Comparison of ENCODE assay signal across 8 cellular contexts in the genomic region with DNA sequence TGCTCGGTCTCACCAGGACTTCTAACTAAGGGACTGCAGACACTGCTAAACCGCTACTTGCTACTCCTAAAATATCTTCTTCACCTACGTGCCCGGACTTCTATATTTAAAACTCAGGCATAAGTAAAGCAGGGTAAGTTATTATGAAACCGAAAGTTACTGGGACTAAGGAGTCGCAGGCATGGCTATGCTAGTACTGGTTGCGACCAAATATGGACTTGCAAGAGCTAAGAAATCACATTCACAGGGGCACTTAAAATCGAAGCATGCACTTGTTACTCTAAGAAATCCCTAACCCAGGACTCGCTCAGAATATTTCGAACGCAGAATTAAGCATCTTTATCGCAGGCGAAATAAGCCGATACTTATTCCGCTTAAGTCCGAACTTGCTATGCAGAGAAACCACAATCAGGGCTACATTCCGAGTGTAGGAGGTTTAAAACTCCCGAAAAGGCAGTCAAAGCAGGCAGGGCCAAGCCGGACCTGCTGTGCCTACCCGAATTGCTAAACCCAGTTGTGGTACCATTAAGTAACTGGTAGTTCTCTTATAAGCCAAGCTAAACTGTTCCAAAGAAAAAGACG. TPM values are rescaled to one million over a fixed set of nuclear protein-coding genes. Genes with fewer than 3 reads are reported as not detected.
DNase-seq lines count a peak whose midpoint lies in the region; ATAC-seq and TF ChIP-seq lines count a peak whose summit lies in the region.

No MANE protein-coding gene starts in this region.

- H2BK120ac ChIP-seq in trophoblast cell (ENCODE audit: insufficient read depth, low read length, poor library complexity), result no peak overlapping the region

- TF ChIP-seq POLR2A in erythroblast (IDR thresholded peaks at IDR 0.05; ENCODE audit: low read length), result peak; percentile 43

- H3K4me3 Mint-ChIP-seq in Caco-2 (ENCODE audit: unreplicated experiment), result peak overlapping the region; percentile 19

- H3K9ac ChIP-seq in trophoblast cell (ENCODE audit: low read length), result no peak overlapping the region

- H3K4me1 ChIP-seq in Caco-2 (no peaks in the 10 kb centered on the region), HEK293 (ENCODE audit: control insufficient read depth, insufficient read depth, low read length) (no peaks in the 10 kb centered on the region), trophoblast cell (ENCODE audit: control insufficient read depth in 1 of 2, insufficient read depth in 2 of 2, low read length in 2 of 2) (peaks cover 22 to 32% of the 10 kb centered on the region in 2 experiments)

- H3K36me3 ChIP-seq in Caco-2 (ENCODE audit: control insufficient read depth, insufficient read depth, low read length) (no peaks in the 10 kb centered on the region), HEK293 (ENCODE audit: control insufficient read depth in 2 of 2, insufficient read depth in 1 of 2, low read length in 2 of 2) (no peaks in the 10 kb centered on the region), trophoblast cell (ENCODE audit: control insufficient read depth in 1 of 2, insufficient read depth in 2 of 2, low read length in 2 of 2) (no peaks in the 10 kb centered on the region)

- DNase-seq in Caco-2 (no peak), T-helper 22 cell (ENCODE audit: low read depth) (peak; percentile 27), erythroblast (lab: John Stamatoyannopoulos, UW) (peak; percentile 81 to 84), retinal pigment epithelial cell (ENCODE audit: low read depth) (no peak), trophoblast cell (no peak), left colon (no peak), COLO668 (lab: John Stamatoyannopoulos, UW; ENCODE audit: unreplicated experiment) (no peak)

- WGBS in trophoblast cell (ENCODE audit: extremely low coverage, insufficient coverage, insufficient read length), result no CpG with 5 or more reads among the region's 21 CpGs

- H3K79me2 ChIP-seq in trophoblast cell (ENCODE audit: control insufficient read depth, insufficient read depth, low read length, poor library complexity), result peaks cover 2% of the 10 kb centered on the region

- H3K36me3 Mint-ChIP-seq in Caco-2 (ENCODE audit: insufficient read depth, unreplicated experiment), result peaks cover 8% of the 10 kb centered on the region

- H4K8ac ChIP-seq in trophoblast cell (ENCODE audit: low read depth, low read length), result no peak overlapping the region

- intact Hi-C loops in Caco-2 (cut with micrococcal nuclease; ENCODE audit: unreplicated experiment) (no loop called here), left colon (cut with DNase I, micrococcal nuclease) (no loop called here)

- H3K23ac ChIP-seq in trophoblast cell (ENCODE audit: low read length), result no peak overlapping the region

- no TSS peak for BruUV-seq in Caco-2 (replicated peaks; lab: Mats Ljungman, UMichigan)

- H3K14ac ChIP-seq in trophoblast cell (ENCODE audit: low read length), result no peak overlapping the region

- H3K4me1 Mint-ChIP-seq in Caco-2 (ENCODE audit: low read depth, unreplicated experiment), result no peaks in the 10 kb centered on the region

- H2AK5ac ChIP-seq in trophoblast cell (ENCODE audit: low read length), result no peak overlapping the region

- peaks cover 9% of the 10 kb centered on the region for H3K79me1 ChIP-seq in trophoblast cell (ENCODE audit: low read length)

- H4K12ac ChIP-seq in trophoblast cell (ENCODE audit: low read depth, low read length), result no peak overlapping the region

- H3K9me3 Mint-ChIP-seq in Caco-2 (ENCODE audit: unreplicated experiment), result no peaks in the 10 kb centered on the region

- H3K4me3 ChIP-seq in Caco-2 (ENCODE audit: low read depth, low read length), result no peak overlapping the region
- H3K4me3 ChIP-seq in HEK293 (ENCODE audit: low read depth, low read length), result peak overlapping the region; percentile 48
- H3K4me3 ChIP-seq in retinal pigment epithelial cell (ENCODE audit: low read length), result peak overlapping the region; percentile 32
- no peak overlapping the region for H3K4me3 ChIP-seq in trophoblast cell (ENCODE audit: low read depth, low read length)

- H2BK5ac ChIP-seq in trophoblast cell (ENCODE audit: low read depth, low read length, poor library complexity), result no peak overlapping the region

- H2BK12ac ChIP-seq in trophoblast cell (ENCODE audit: low read length), result no peak overlapping the region

- H3K27ac ChIP-seq in HEK293 (ENCODE audit: extremely low read depth, low read depth, low read length) (no peak overlapping the region), trophoblast cell (ENCODE audit: low read depth, low read length) (no peak overlapping the region)

- TF ChIP-seq CTCF in Caco-2 (IDR thresholded peaks at IDR 0.05; ENCODE audit: insufficient read depth in 1 of 2, low read depth in 1 of 2, low read length in 1 of 2, severe bottlenecking in 1 of 2, unreplicated experiment in 1 of 2) (no peak), HEK293 (tag by site-specific recombination; IDR thresholded peaks at IDR 0.05) (no peak), retinal pigment epithelial cell (conservative IDR thresholded peaks at IDR 0.05; ENCODE audit: low read depth, low read length) (no peak)

- no peak overlapping the region for H3K27ac Mint-ChIP-seq in Caco-2 (ENCODE audit: unreplicated experiment)

- CTCF ChIA-PET in Caco-2 (lab: Charles Lee), result interaction anchor here (1.8 to 2.3 kb wide), 2 partner anchors 18 to 126 kb away, joined by 7 to 10 read pairs; no protein-coding TSS in a partner anchor
- CTCF ChIA-PET in HEK293 (lab: Yijun Ruan, JAX), result interaction anchor here (0.7 to 3.1 kb wide), 7 partner anchors 10 to 167 kb away, joined by 4 to 19 read pairs (median 6); no protein-coding TSS in a partner anchor

- H3K4me2 ChIP-seq in trophoblast cell (ENCODE audit: low read length), result no peak overlapping the region

- no peaks in the 10 kb centered on the region for H3K9me3 ChIP-seq in Caco-2
- H3K9me3 ChIP-seq in HEK293 (ENCODE audit: control insufficient read depth, insufficient read depth, low read depth, low read length), result no peaks in the 10 kb centered on the region
- no peaks in the 10 kb centered on the region for H3K9me3 ChIP-seq in trophoblast cell (ENCODE audit: insufficient read depth, low read depth, low read length)

- no peak overlapping the region for H4K91ac ChIP-seq in trophoblast cell (ENCODE audit: low read depth, low read length)

- no peak overlapping the region for H3K18ac ChIP-seq in trophoblast cell (ENCODE audit: low read length)

- H2AFZ ChIP-seq in trophoblast cell (ENCODE audit: insufficient read depth, low read length, poor library complexity), result no peak overlapping the region

- H3K27me3 ChIP-seq in Caco-2 (replicated peaks; ENCODE audit: control insufficient read depth, insufficient read depth, low read length) (no peaks in the 10 kb centered on the region), trophoblast cell (ENCODE audit: insufficient read depth, low read length) (peaks cover 54% of the 10 kb centered on the region)

- no peak overlapping the region for H3K4ac ChIP-seq in trophoblast cell (ENCODE audit: low read depth, low read length)

- no peaks in the 10 kb centered on the region for H3K27me3 Mint-ChIP-seq in Caco-2 (ENCODE audit: insufficient read depth, unreplicated experiment)

- POLR2A ChIA-PET in Caco-2 (lab: Charles Lee) (no interaction called here), HEK293 (lab: Yijun Ruan, JAX) (interaction anchor here (0.6 to 3.2 kb wide), 4 partner anchors 18 to 52 kb away, joined by 3 to 34 read pairs (median 4); no protein-coding TSS in a partner anchor)

- no peak for ATAC-seq in left colon

TF ChIP-seq in HEK293, 187 proteins besides CTCF, POLR2A, EP300 and RAD21 (continues in another document):
- TF ChIP-seq ZSCAN23 (tag by site-specific recombination; IDR thresholded peaks at IDR 0.05) (no peak), ZNF354C (tag by site-specific recombination; IDR thresholded peaks at IDR 0.05; ENCODE audit: borderline replicate concordance, low read depth) (no peak), ZSCAN30 (tag by site-specific recombination; IDR thresholded peaks at IDR 0.05) (no peak), ZNF10 (tag by site-specific recombination; IDR thresholded peaks at IDR 0.05) (no peak), ZNF677 (tag by site-specific recombination; IDR thresholded peaks at IDR 0.05) (no peak), ZFP41 (tag by site-specific recombination; IDR thresholded peaks at IDR 0.05; ENCODE audit: borderline replicate concordance) (no peak), ZBTB21 (tag by site-specific recombination; IDR thresholded peaks at IDR 0.05) (no peak), ZNF155 (tag by site-specific recombination; IDR thresholded peaks at IDR 0.05) (no peak)
- TF ChIP-seq, protein P1, sequence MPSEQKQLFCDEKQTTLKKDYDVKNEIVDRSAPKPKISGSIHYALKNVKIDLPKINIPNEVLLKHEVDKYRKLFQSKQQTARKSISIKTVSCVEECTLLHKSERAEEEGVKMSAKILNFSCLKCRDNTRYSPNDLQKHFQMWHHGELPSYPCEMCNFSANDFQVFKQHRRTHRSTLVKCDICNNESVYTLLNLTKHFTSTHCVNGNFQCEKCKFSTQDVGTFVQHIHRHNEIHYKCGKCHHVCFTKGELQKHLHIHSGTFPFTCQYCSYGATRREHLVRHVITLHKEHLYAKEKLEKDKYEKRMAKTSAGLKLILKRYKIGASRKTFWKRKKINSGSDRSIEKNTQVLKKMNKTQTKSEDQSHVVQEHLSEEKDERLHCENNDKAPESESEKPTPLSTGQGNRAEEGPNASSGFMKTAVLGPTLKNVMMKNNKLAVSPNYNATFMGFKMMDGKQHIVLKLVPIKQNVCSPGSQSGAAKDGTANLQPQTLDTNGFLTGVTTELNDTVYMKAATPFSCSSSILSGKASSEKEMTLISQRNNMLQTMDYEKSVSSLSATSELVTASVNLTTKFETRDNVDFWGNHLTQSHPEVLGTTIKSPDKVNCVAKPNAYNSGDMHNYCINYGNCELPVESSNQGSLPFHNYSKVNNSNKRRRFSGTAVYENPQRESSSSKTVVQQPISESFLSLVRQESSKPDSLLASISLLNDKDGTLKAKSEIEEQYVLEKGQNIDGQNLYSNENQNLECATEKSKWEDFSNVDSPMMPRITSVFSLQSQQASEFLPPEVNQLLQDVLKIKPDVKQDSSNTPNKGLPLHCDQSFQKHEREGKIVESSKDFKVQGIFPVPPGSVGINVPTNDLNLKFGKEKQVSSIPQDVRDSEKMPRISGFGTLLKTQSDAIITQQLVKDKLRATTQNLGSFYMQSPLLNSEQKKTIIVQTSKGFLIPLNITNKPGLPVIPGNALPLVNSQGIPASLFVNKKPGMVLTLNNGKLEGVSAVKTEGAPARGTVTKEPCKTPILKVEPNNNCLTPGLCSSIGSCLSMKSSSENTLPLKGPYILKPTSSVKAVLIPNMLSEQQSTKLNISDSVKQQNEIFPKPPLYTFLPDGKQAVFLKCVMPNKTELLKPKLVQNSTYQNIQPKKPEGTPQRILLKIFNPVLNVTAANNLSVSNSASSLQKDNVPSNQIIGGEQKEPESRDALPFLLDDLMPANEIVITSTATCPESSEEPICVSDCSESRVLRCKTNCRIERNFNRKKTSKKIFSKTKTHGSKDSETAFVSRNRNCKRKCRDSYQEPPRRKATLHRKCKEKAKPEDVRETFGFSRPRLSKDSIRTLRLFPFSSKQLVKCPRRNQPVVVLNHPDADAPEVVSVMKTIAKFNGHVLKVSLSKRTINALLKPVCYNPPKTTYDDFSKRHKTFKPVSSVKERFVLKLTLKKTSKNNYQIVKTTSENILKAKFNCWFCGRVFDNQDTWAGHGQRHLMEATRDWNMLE (tag by site-specific recombination; conservative IDR thresholded peaks at IDR 0.05; ENCODE audit: low read depth), result no peak

RNA-seq across cellular contexts. Expression of a gene that starts 2.1 kb away (rescaled TPM):
- 3.1 and 4.1 TPM in 2 replicates for total RNA-seq in Caco-2 (2022)
- 0.06 and 0.07 TPM in 2 replicates for polyA plus RNA-seq in trophoblast cell (2013)
- total RNA-seq in left colon, result 1 to 10 TPM; 1.0 to 1.3 TPM

Comparison
In these comparisons a context has a peak if more than half of its experiments do, and no peak if none do; other contexts are left out.
1. DNase-seq: peak in T-helper 22 cell (single experiment) and erythroblast (2 of 2); none in Caco-2 (0 of 2), retinal pigment epithelial cell (single experiment), trophoblast cell (0 of 2), left colon (0 of 2) and COLO668 (single experiment).
2. H3K4me3 ChIP-seq: peak in HEK293 (single experiment) and retinal pigment epithelial cell (single experiment); none in Caco-2 (single experiment) and trophoblast cell (single experiment).